ENCODE assay signal across 7 cellular contexts in the genomic region with DNA sequence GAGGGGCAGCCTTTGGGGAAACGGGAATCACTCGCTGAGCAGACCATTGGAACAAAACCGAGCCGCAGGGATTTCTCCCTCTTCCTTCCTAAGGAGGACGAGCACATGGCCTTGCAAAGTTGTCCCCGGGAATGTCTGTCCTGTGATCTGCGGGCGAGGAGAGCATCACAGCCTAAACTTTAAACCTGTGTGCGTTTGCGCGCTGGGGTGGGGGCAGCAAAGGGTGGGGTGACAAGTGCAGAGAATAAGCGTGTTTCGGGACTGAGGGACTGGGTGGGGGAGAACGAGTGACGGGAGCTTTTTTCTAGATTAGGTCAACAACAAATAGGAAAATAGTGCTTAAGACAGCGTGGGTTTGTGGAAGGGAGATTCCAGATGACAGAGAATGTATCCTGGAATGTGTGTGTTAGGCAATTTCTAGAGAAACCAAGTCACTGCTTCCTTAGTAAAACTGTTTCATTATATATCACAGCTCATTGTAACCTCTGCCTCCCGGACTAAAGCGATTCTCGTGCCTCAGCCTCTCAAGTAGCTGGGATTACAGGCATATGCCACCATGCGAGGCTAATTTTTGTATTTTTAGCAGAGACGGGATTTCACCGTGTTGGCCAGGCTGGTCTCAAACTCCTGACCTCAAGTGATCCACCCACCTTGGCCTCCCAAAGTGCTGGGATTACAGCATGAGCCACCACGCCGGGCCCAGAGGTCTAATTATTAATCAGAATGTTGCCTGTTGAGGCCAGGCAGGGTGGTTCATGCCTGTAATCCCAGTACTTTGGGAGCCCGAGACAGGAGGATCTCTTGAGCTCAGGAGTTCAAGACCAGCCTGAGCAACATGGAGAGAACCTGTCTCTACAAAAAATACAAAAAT. TPM values are rescaled to one million over a fixed set of nuclear protein-coding genes. Genes with fewer than 3 reads are reported as not detected.
A peak's percentile ranks its signal among the peaks of the same experiment; 100 is the strongest.
DNase-seq lines count a peak whose midpoint lies in the region; ATAC-seq and TF ChIP-seq lines count a peak whose summit lies in the region.
"Not testable (repeated sequence)": the region's sequence is repeated elsewhere in the genome, so short reads cannot be mapped to it uniquely, and the experiment has no call there.

Gene C17orf58, minus strand, starts transcription at position 169 of the 871 bp plus-strand sequence. CDS start 271 bp downstream, outside the sequence.

- H3K4me1 ChIP-seq in left ventricle myocardium inferior (peaks cover 42% of the 10 kb centered on the region), muscle layer of duodenum (ENCODE audit: control insufficient read depth in 1 of 2, insufficient read depth in 2 of 2, low read length in 2 of 2) (peaks cover 7 to 12% of the 10 kb centered on the region in 2 donors), spleen (peaks cover 12 to 44% (median 38%) of the 10 kb centered on the region in 6 donors)

- H3K4me3 Mint-ChIP-seq in activated CD8-positive, alpha-beta memory T cell treated with anti-CD3 and anti-CD28 coated beads, Interleukin-2, amount 10 ng/mL, durations not matched to agents 7 days and 5 days, result peak within 1 kb of the TSS; percentile 76
- H3K4me3 Mint-ChIP-seq in chondrocyte (ENCODE audit: unreplicated experiment), result peak within 1 kb of the TSS; percentile 78

- ATAC-seq in activated CD8-positive, alpha-beta memory T cell treated with anti-CD3 and anti-CD28 coated beads, Interleukin-2, amount 10 ng/mL, durations not matched to agents 7 days and 5 days, result not testable (repeated sequence)

- not testable (repeated sequence) for H3K9me3 ChIP-seq in left ventricle myocardium inferior (replicated peaks); muscle layer of duodenum (ENCODE audit: control insufficient read depth in 1 of 2, low read length in 2 of 2); spleen

- 25 to 32% (median 30%) methylated on average over 25 of the region's 25 CpGs for WGBS in spleen, 5 donors

- peaks cover 32% of the 10 kb centered on the region for H3K4me1 Mint-ChIP-seq in activated CD8-positive, alpha-beta memory T cell treated with anti-CD3 and anti-CD28 coated beads, Interleukin-2, amount 10 ng/mL, durations not matched to agents 7 days and 5 days
- H3K4me1 Mint-ChIP-seq in chondrocyte (ENCODE audit: low read depth), result peaks cover 32% of the 10 kb centered on the region

- H3K4me3 ChIP-seq in GM08714 (ENCODE audit: low read length) (peak within 1 kb of the TSS; percentile 20), left ventricle myocardium inferior (peak within 1 kb of the TSS; percentile 84), muscle layer of duodenum (ENCODE audit: low read depth in 1 of 2, low read length in 2 of 2) (peak within 1 kb of the TSS; percentile 61 to 64), spleen (peak within 1 kb of the TSS; percentile 37 to 92 (median 50))

- CTCF ChIA-PET in activated CD8-positive, alpha-beta memory T cell treated with anti-CD3 and anti-CD28 coated beads, Interleukin-2, amount 10 ng/mL, durations not matched to agents 7 days and 5 days (lab: Charles Lee), result interaction anchor here (1.3 to 2.0 kb wide), 4 partner anchors 11 to 37 kb away, joined by 4 to 5 read pairs (median 5); no protein-coding TSS in a partner anchor

- H3K36me3 Mint-ChIP-seq in activated CD8-positive, alpha-beta memory T cell treated with anti-CD3 and anti-CD28 coated beads, Interleukin-2, amount 10 ng/mL, durations not matched to agents 7 days and 5 days; chondrocyte (ENCODE audit: low read depth): not testable (repeated sequence)

- DNase-seq in NCI-H69 (lab: John Stamatoyannopoulos, UW) (peak; percentile 40), chondrocyte (ENCODE audit: low spot score) (peak; percentile 39), spleen (peak; percentile 59)
- DNase-seq in activated CD8-positive, alpha-beta memory T cell treated with anti-CD3 and anti-CD28 coated beads, Interleukin-2, amount 10 ng/mL, durations not matched to agents 7 days and 5 days; left ventricle myocardium inferior: not testable (repeated sequence)

- TF ChIP-seq CTCF in chondrocyte (IDR thresholded peaks at IDR 0.05); left ventricle myocardium inferior (IDR thresholded peaks at IDR 0.05; ENCODE audit: borderline replicate concordance); spleen (IDR thresholded peaks at IDR 0.05 in 8 of 11, conservative IDR thresholded peaks at IDR 0.05 in 3 of 11): not testable (repeated sequence)

- H3K36me3 ChIP-seq in left ventricle myocardium inferior; muscle layer of duodenum (ENCODE audit: control insufficient read depth in 1 of 2, insufficient read depth in 2 of 2, low read length in 2 of 2); spleen: not testable (repeated sequence)

- peak within 1 kb of the TSS; percentile 97 for H3K27ac ChIP-seq in left ventricle myocardium inferior (replicated peaks)
- not testable (repeated sequence) for H3K27ac ChIP-seq in muscle layer of duodenum (ENCODE audit: low read length)
- H3K27ac ChIP-seq in spleen, result peak within 1 kb of the TSS in 7 of 8 donors; percentile 3 to 29 (median 16)

- H3K27me3 Mint-ChIP-seq in activated CD8-positive, alpha-beta memory T cell treated with anti-CD3 and anti-CD28 coated beads, Interleukin-2, amount 10 ng/mL, durations not matched to agents 7 days and 5 days, result peaks cover 18% of the 10 kb centered on the region
- not testable (repeated sequence) for H3K27me3 Mint-ChIP-seq in chondrocyte (ENCODE audit: low read depth)

- H3K27me3 ChIP-seq in left ventricle myocardium inferior (ENCODE audit: low read depth); muscle layer of duodenum (ENCODE audit: low read depth, low read length): not testable (repeated sequence)
- peaks cover 0 to 26% (median 0%) of the 10 kb centered on the region in 7 donors for H3K27me3 ChIP-seq in spleen (replicated peaks in 1 of 7)

- H3K27ac Mint-ChIP-seq in activated CD8-positive, alpha-beta memory T cell treated with anti-CD3 and anti-CD28 coated beads, Interleukin-2, amount 10 ng/mL, durations not matched to agents 7 days and 5 days, result not testable (repeated sequence)
- peak within 1 kb of the TSS; percentile 77 for H3K27ac Mint-ChIP-seq in chondrocyte (ENCODE audit: unreplicated experiment)

- H3K9me3 Mint-ChIP-seq in activated CD8-positive, alpha-beta memory T cell treated with anti-CD3 and anti-CD28 coated beads, Interleukin-2, amount 10 ng/mL, durations not matched to agents 7 days and 5 days (ENCODE audit: low read depth); chondrocyte (ENCODE audit: low read depth): not testable (repeated sequence)

- TF ChIP-seq POLR2A in spleen (IDR thresholded peaks at IDR 0.05), result not testable (repeated sequence)

- intact Hi-C loops in left ventricle myocardium inferior (cut with micrococcal nuclease); spleen (cut with DNase I; ENCODE audit: low total_unique reads): not testable (repeated sequence)

RNA-seq across cellular contexts. Expression of gene C17orf58, which starts in this region (rescaled TPM):
- total RNA-seq in activated CD8-positive, alpha-beta memory T cell treated with anti-CD3 and anti-CD28 coated beads, Interleukin-2, amount 10 ng/mL, durations not matched to agents 7 days and 5 days, result 10 to 100 TPM in 1 of 2 experiments, 1 to 10 TPM in 1; 8.8 to 10.7 TPM
- total RNA-seq in chondrocyte (9.1 to 11.0 TPM (median 10.9 TPM) in 3 replicates), left ventricle myocardium inferior (6.6 TPM), spleen (1 to 10 TPM; 2.5 to 9.3 (median 6.5) TPM)
- 1 to 10 TPM; 4.7 to 8.2 (median 6.7) TPM for polyA plus RNA-seq in spleen

Comparison
In these comparisons a context has a peak if more than half of its experiments do, and no peak if none do; other contexts are left out.
1. H3K4me3 ChIP-seq: peak in every context shown above with its lines; median percentile 84 in left ventricle myocardium inferior; 62 in muscle layer of duodenum; 50 in spleen; 20 in GM08714.